Comparison of ENCODE assay signal across 1 cellular context in genomic region chr4:87025614-87026041, GRCh38.
TF ChIP-seq lines count a peak whose summit lies in the region.

No MANE protein-coding gene starts in this region.

TF ChIP-seq in HepG2, 621 proteins besides CTCF, POLR2A, EP300 and RAD21 (continued from another document and continues in another):
- TF ChIP-seq ATF6 (CRISPR knock-in tag; conservative IDR thresholded peaks at IDR 0.05) (no peak), NFKB2 (CRISPR knock-in tag; IDR thresholded peaks at IDR 0.05; ENCODE audit: borderline replicate concordance) (no peak), HDAC2 (CRISPR knock-in tag; IDR thresholded peaks at IDR 0.05) (0 out of 2 replicates have a peak, but pooled peaks have one; percentile 14), STAG1 (CRISPR knock-in tag; IDR thresholded peaks at IDR 0.05) (no peak), ZNF562 (CRISPR knock-in tag; IDR thresholded peaks at IDR 0.05; ENCODE audit: borderline replicate concordance) (no peak), ZNF558 (CRISPR knock-in tag; IDR thresholded peaks at IDR 0.05; ENCODE audit: borderline replicate concordance) (no peak), PRMT3 (CRISPR knock-in tag; IDR thresholded peaks at IDR 0.05; ENCODE audit: borderline replicate concordance, low read depth) (no peak), ATF2 (CRISPR knock-in tag; IDR thresholded peaks at IDR 0.05) (no peak), MAZ (IDR thresholded peaks at IDR 0.05; ENCODE audit: borderline replicate concordance, low read depth, low read length) (no peak), MAZ (CRISPR knock-in tag; IDR thresholded peaks at IDR 0.05; ENCODE audit: low read depth) (0 out of 2 replicates have a peak, but pooled peaks have one; percentile 23), CENPX (CRISPR knock-in tag; IDR thresholded peaks at IDR 0.05) (no peak), SOX13 (IDR thresholded peaks at IDR 0.05) (no peak), SOX13 (CRISPR knock-in tag; conservative IDR thresholded peaks at IDR 0.05 in 1 of 2, IDR thresholded peaks at IDR 0.05 in 1 of 2) (no peak; a peak in 1 of 4 replicates), FOXA3 (CRISPR knock-in tag; IDR thresholded peaks at IDR 0.05) (peak; percentile 49), ZNF282 (IDR thresholded peaks at IDR 0.05; ENCODE audit: partially characterized antibody) (no peak), NKX3-1 (CRISPR knock-in tag; IDR thresholded peaks at IDR 0.05) (no peak), TBX2 (CRISPR knock-in tag; IDR thresholded peaks at IDR 0.05; ENCODE audit: borderline replicate concordance) (peak; percentile 55), FOXK1 (CRISPR knock-in tag; IDR thresholded peaks at IDR 0.05; ENCODE audit: borderline replicate concordance, low read depth) (no peak), ZFYVE20 (CRISPR knock-in tag; IDR thresholded peaks at IDR 0.05; ENCODE audit: borderline replicate concordance, low read depth) (no peak), NR2F6 (IDR thresholded peaks at IDR 0.05) (0 out of 2 replicates have a peak, but pooled peaks have one; percentile 55), NR2F6 (CRISPR knock-in tag; IDR thresholded peaks at IDR 0.05) (0 out of 2 replicates have a peak, but pooled peaks have one; percentile 38), SALL1 (CRISPR knock-in tag; IDR thresholded peaks at IDR 0.05) (peak; percentile 36), MATR3 (CRISPR knock-in tag; IDR thresholded peaks at IDR 0.05) (no peak), KIAA2018 (CRISPR knock-in tag; IDR thresholded peaks at IDR 0.05; ENCODE audit: borderline replicate concordance) (0 out of 2 replicates have a peak, but pooled peaks have one; percentile 29), HDAC1 (CRISPR knock-in tag; IDR thresholded peaks at IDR 0.05) (peak; percentile 42; the same call in 1 of the 2 replicates), ZNF138 (CRISPR knock-in tag; IDR thresholded peaks at IDR 0.05; ENCODE audit: low read depth) (no peak), MEIS1 (CRISPR knock-in tag; IDR thresholded peaks at IDR 0.05; ENCODE audit: borderline replicate concordance) (no peak), CCAR2 (optimal IDR thresholded peaks at IDR 0.05; ENCODE audit: low read depth, low read length) (no peak), FOXM1 (CRISPR knock-in tag; IDR thresholded peaks at IDR 0.05) (no peak), TFDP2 (CRISPR knock-in tag; IDR thresholded peaks at IDR 0.05) (no peak), MED8 (CRISPR knock-in tag; IDR thresholded peaks at IDR 0.05; ENCODE audit: insufficient replicate concordance) (no peak), ZNF253 (CRISPR knock-in tag; IDR thresholded peaks at IDR 0.05; ENCODE audit: borderline replicate concordance) (no peak), HOXA9 (CRISPR knock-in tag; IDR thresholded peaks at IDR 0.05; ENCODE audit: borderline replicate concordance) (peak; percentile 70; the same call in 1 of the 2 replicates), FOSL2 (CRISPR knock-in tag; IDR thresholded peaks at IDR 0.05) (peak; percentile 50; the same call in 1 of the 2 replicates), ZNF674 (CRISPR knock-in tag; IDR thresholded peaks at IDR 0.05; ENCODE audit: low read depth) (no peak), ZBED4 (CRISPR knock-in tag; IDR thresholded peaks at IDR 0.05; ENCODE audit: borderline replicate concordance) (no peak), FOXA1 (IDR thresholded peaks at IDR 0.05) (no peak), FOXA1 (CRISPR knock-in tag; IDR thresholded peaks at IDR 0.05) (0 out of 2 replicates have a peak, but pooled peaks have one; percentile 43), SAP130 (CRISPR knock-in tag; IDR thresholded peaks at IDR 0.05; ENCODE audit: low read depth) (peak; percentile 56; the same call in 1 of the 2 replicates), ZBTB1 (CRISPR knock-in tag; IDR thresholded peaks at IDR 0.05; ENCODE audit: borderline replicate concordance) (no peak), ARID5B (CRISPR knock-in tag; IDR thresholded peaks at IDR 0.05) (peak; percentile 48; the same call in 1 of the 2 replicates), SRSF9 (IDR thresholded peaks at IDR 0.05; ENCODE audit: borderline replicate concordance, insufficient read depth, low read depth, low read length, poor library complexity, severe bottlenecking) (no peak), KLF15 (CRISPR knock-in tag; IDR thresholded peaks at IDR 0.05; ENCODE audit: borderline replicate concordance) (no peak), ZNF180 (CRISPR knock-in tag; IDR thresholded peaks at IDR 0.05; ENCODE audit: borderline replicate concordance, low read depth) (no peak)
